In genomic region chr15:68275165-68275746, GRCh38 we compare ENCODE assay signal across 14 cellular contexts. TPM values are rescaled to one million over a fixed set of nuclear protein-coding genes. Genes with fewer than 3 reads are reported as not detected.
DNase-seq lines count a peak whose midpoint lies in the region; ATAC-seq and TF ChIP-seq lines count a peak whose summit lies in the region.
"Had no signal": no experiment of that assay in that cellular context is flagged by ENCODE, and none has a peak within 500 bp of the region (broad histone marks: within the 10 kb centered on the region; RNA-seq: fewer than 3 reads in every experiment).

No MANE protein-coding gene starts in this region.

- H3K27me3 Mint-ChIP-seq in stimulated activated naive CD8-positive, alpha-beta T cell treated with anti-CD3 and anti-CD28 coated beads, Interleukin-15, Interleukin-2, amounts not matched to agents 100 ng/mL and 50 ng/mL, for 24 hours = no peaks in the 10 kb centered on the region
- H3K27me3 Mint-ChIP-seq in stimulated activated naive CD8-positive, alpha-beta T cell treated with anti-CD3 and anti-CD28 coated beads, Interleukin-15, amount 100 ng/mL, for 72 hours = no peaks in the 10 kb centered on the region
- H3K27me3 Mint-ChIP-seq in naive thymus-derived CD4-positive, alpha-beta T cell = peaks cover 0 to 6% (median 0%) of the 10 kb centered on the region in 5 donors

- CTCF ChIA-PET in naive thymus-derived CD4-positive, alpha-beta T cell (lab: Charles Lee) = interaction anchor here (0.6 to 1.6 kb wide), 2 partner anchors 11 to 22 kb away, joined by 3 to 8 read pairs; no protein-coding TSS in a partner anchor

- H3K27me3 ChIP-seq in dorsolateral prefrontal cortex = no peaks in the 10 kb centered on the region
- no peaks in the 10 kb centered on the region for H3K27me3 ChIP-seq in naive thymus-derived CD4-positive, alpha-beta T cell (ENCODE audit: control insufficient read depth in 2 of 2, insufficient read depth in 2 of 2, low read length in 2 of 2)
- no peaks in the 10 kb centered on the region for H3K27me3 ChIP-seq in aorta (ENCODE audit: control insufficient read depth in 1 of 2, insufficient read depth in 2 of 2, low read length in 1 of 2)
- H3K27me3 ChIP-seq in SJCRH30 = no peaks in the 10 kb centered on the region
- H3K27me3 ChIP-seq: BLaER1, body of pancreas had no signal

- no peak overlapping the region for H3K4me3 Mint-ChIP-seq in stimulated activated naive CD8-positive, alpha-beta T cell treated with anti-CD3 and anti-CD28 coated beads, Interleukin-15, Interleukin-2, amounts not matched to agents 100 ng/mL and 50 ng/mL, for 24 hours
- H3K4me3 Mint-ChIP-seq in stimulated activated naive CD8-positive, alpha-beta T cell treated with anti-CD3 and anti-CD28 coated beads, Interleukin-15, amount 100 ng/mL, for 72 hours = no peak overlapping the region
- peak overlapping the region in 4 of 10 donors; percentile 6 to 97 (median 68) for H3K4me3 Mint-ChIP-seq in naive thymus-derived CD4-positive, alpha-beta T cell

- no peak for ATAC-seq in stimulated activated naive CD8-positive, alpha-beta T cell treated with anti-CD3 and anti-CD28 coated beads, Interleukin-15, amount 100 ng/mL, for 72 hours
- no peak for ATAC-seq in naive thymus-derived CD4-positive, alpha-beta T cell
- ATAC-seq in aorta (ENCODE audit: low FRiP score) (no peak), HG02610 (IDR thresholded peaks at IDR 0.05; ENCODE audit: unreplicated experiment) (no peak), HG02763 (IDR thresholded peaks at IDR 0.05; ENCODE audit: unreplicated experiment) (no peak)
- ATAC-seq: body of pancreas had no signal

- H3K27ac ChIP-seq in dorsolateral prefrontal cortex (peak overlapping the region in 55 of 59 donors; percentile 36 to 100 (median 99)), aorta (ENCODE audit: low read depth in 1 of 2, low read length in 2 of 2) (peak overlapping the region; percentile 21 to 32), SJCRH30 (no peak overlapping the region)
- H3K27ac ChIP-seq in naive thymus-derived CD4-positive, alpha-beta T cell (ENCODE audit: low read depth, low read length) = no peak overlapping the region
- H3K27ac ChIP-seq: BLaER1 had no signal

- H3K36me3 ChIP-seq in naive thymus-derived CD4-positive, alpha-beta T cell (ENCODE audit: control insufficient read depth in 2 of 3, insufficient read depth in 3 of 3, low read length in 3 of 3) = peaks cover 0 to 4% (median 0%) of the 10 kb centered on the region in 3 experiments
- H3K36me3 ChIP-seq in aorta (ENCODE audit: control insufficient read depth in 1 of 2, insufficient read depth in 2 of 2, low read length in 1 of 2) (no peaks in the 10 kb centered on the region), SJCRH30 (no peaks in the 10 kb centered on the region)

- H3K4me1 ChIP-seq in naive thymus-derived CD4-positive, alpha-beta T cell (ENCODE audit: control insufficient read depth in 2 of 2, insufficient read depth in 2 of 2, low read length in 2 of 2) = peaks cover 17 to 20% of the 10 kb centered on the region in 2 donors
- H3K4me1 ChIP-seq in aorta (ENCODE audit: control insufficient read depth in 1 of 2, insufficient read depth in 2 of 2, low read length in 2 of 2) = peaks cover 9 to 10% of the 10 kb centered on the region in 2 donors
- peaks cover 3% of the 10 kb centered on the region for H3K4me1 ChIP-seq in SJCRH30

- H3K9me3 ChIP-seq in naive thymus-derived CD4-positive, alpha-beta T cell (ENCODE audit: control insufficient read depth in 2 of 3, low read length in 3 of 3) = no peaks in the 10 kb centered on the region
- no peaks in the 10 kb centered on the region for H3K9me3 ChIP-seq in aorta (ENCODE audit: control insufficient read depth, low read length)
- H3K9me3 ChIP-seq in SJCRH30 (replicated peaks) = no peaks in the 10 kb centered on the region
- H3K9me3 ChIP-seq: BLaER1, body of pancreas had no signal

- no peak for TF ChIP-seq CTCF in dorsolateral prefrontal cortex (IDR thresholded peaks at IDR 0.05 in 54 of 56, conservative IDR thresholded peaks at IDR 0.05 in 2 of 56; ENCODE audit: low read depth in 1 of 56, partially characterized antibody in 56 of 56)

- no peak for DNase-seq in stimulated activated naive CD8-positive, alpha-beta T cell treated with anti-CD3 and anti-CD28 coated beads, Interleukin-15, amount 100 ng/mL, for 72 hours
- DNase-seq in dorsolateral prefrontal cortex = no peak
- no peak for DNase-seq in naive thymus-derived CD4-positive, alpha-beta T cell
- DNase-seq in aorta = no peak
- no peak for DNase-seq in SJCRH30
- DNase-seq: H9; kidney glomerular epithelial cell; NK-92 treated with Interleukin-12 subunit alpha and Interleukin-12 subunit beta, amount 100 ng/mL, for 24 hours had no signal

- intact Hi-C loops in dorsolateral prefrontal cortex (cut with DNase I) = loop anchor here (5.0 to 10.0 kb wide), 2 partner anchors 730 to 733 kb away; partner anchors contain the start of gene MAP2K5 (in 2 of the 2)
- intact Hi-C loops in naive thymus-derived CD4-positive, alpha-beta T cell (cut with micrococcal nuclease) = loop anchor here (5.0 to 10.0 kb wide), 6 partner anchors 542 to 1822 kb away; partner anchors contain the start of genes KIF23 (in 2 of the 2), ANP32A (in 1 of the 2), MAP2K5 (in 1 of the 2) and RPL4 (in 1 of the 2)
- intact Hi-C loops in aorta (cut with DNase I) = no loop called here

- 61 to 70% methylated on average over 3 of the region's 3 CpGs for WGBS in aorta, 2 donors

- peaks cover 13% of the 10 kb centered on the region for H3K36me3 Mint-ChIP-seq in stimulated activated naive CD8-positive, alpha-beta T cell treated with anti-CD3 and anti-CD28 coated beads, Interleukin-15, Interleukin-2, amounts not matched to agents 100 ng/mL and 50 ng/mL, for 24 hours (ENCODE audit: low read depth)
- peaks cover 0 to 12% (median 4%) of the 10 kb centered on the region in 5 donors for H3K36me3 Mint-ChIP-seq in naive thymus-derived CD4-positive, alpha-beta T cell

- H3K27ac Mint-ChIP-seq in stimulated activated naive CD8-positive, alpha-beta T cell treated with anti-CD3 and anti-CD28 coated beads, Interleukin-15, Interleukin-2, amounts not matched to agents 100 ng/mL and 50 ng/mL, for 24 hours = peak overlapping the region; percentile 18
- no peak overlapping the region for H3K27ac Mint-ChIP-seq in stimulated activated naive CD8-positive, alpha-beta T cell treated with anti-CD3 and anti-CD28 coated beads, Interleukin-15, amount 100 ng/mL, for 72 hours
- H3K27ac Mint-ChIP-seq in naive thymus-derived CD4-positive, alpha-beta T cell = peak overlapping the region in 5 of 9 donors; percentile 35 to 99 (median 89)
- H3K27ac Mint-ChIP-seq: H9 had no signal

- no peak overlapping the region for H3K4me3 ChIP-seq in dorsolateral prefrontal cortex
- H3K4me3 ChIP-seq in naive thymus-derived CD4-positive, alpha-beta T cell (ENCODE audit: low read length) = no peak overlapping the region
- no peak overlapping the region for H3K4me3 ChIP-seq in aorta (ENCODE audit: low read length in 2 of 2)
- no peak overlapping the region for H3K4me3 ChIP-seq in SJCRH30
- H3K4me3 ChIP-seq: BLaER1, body of pancreas, smooth muscle cell had no signal

- H3K9me3 Mint-ChIP-seq in stimulated activated naive CD8-positive, alpha-beta T cell treated with anti-CD3 and anti-CD28 coated beads, Interleukin-15, Interleukin-2, amounts not matched to agents 100 ng/mL and 50 ng/mL, for 24 hours = no peaks in the 10 kb centered on the region
- no peaks in the 10 kb centered on the region for H3K9me3 Mint-ChIP-seq in stimulated activated naive CD8-positive, alpha-beta T cell treated with anti-CD3 and anti-CD28 coated beads, Interleukin-15, amount 100 ng/mL, for 72 hours
- peaks cover 0 to 4% (median 0%) of the 10 kb centered on the region in 11 donors for H3K9me3 Mint-ChIP-seq in naive thymus-derived CD4-positive, alpha-beta T cell
- H3K9me3 Mint-ChIP-seq: H9 had no signal

- peaks cover 45% of the 10 kb centered on the region for H3K4me1 Mint-ChIP-seq in stimulated activated naive CD8-positive, alpha-beta T cell treated with anti-CD3 and anti-CD28 coated beads, Interleukin-15, Interleukin-2, amounts not matched to agents 100 ng/mL and 50 ng/mL, for 24 hours (ENCODE audit: low read depth)
- peaks cover 21% of the 10 kb centered on the region for H3K4me1 Mint-ChIP-seq in stimulated activated naive CD8-positive, alpha-beta T cell treated with anti-CD3 and anti-CD28 coated beads, Interleukin-15, amount 100 ng/mL, for 72 hours
- peaks cover 24 to 38% (median 33%) of the 10 kb centered on the region in 7 donors for H3K4me1 Mint-ChIP-seq in naive thymus-derived CD4-positive, alpha-beta T cell

- POLR2A ChIA-PET in naive thymus-derived CD4-positive, alpha-beta T cell (lab: Charles Lee) = interaction anchor here (0.9 to 4.7 kb wide), 2 partner anchors 17 to 434 kb away, joined by 5 to 66 read pairs; no protein-coding TSS in a partner anchor

RNA-seq across cellular contexts. Expression of gene FEM1B, which starts 2.3 kb away (rescaled TPM):
- total RNA-seq in dorsolateral prefrontal cortex (100 to 1,000 TPM in 62 of 120 experiments, 10 to 100 TPM in 58; 63.2 to 136 (median 101) TPM), aorta (10 to 100 TPM; 76.0 to 96.3 TPM)
- total RNA-seq in naive thymus-derived CD4-positive, alpha-beta T cell = 10 to 100 TPM; 56.5 to 73.2 (median 62.0) TPM
- polyA plus RNA-seq in naive thymus-derived CD4-positive, alpha-beta T cell = 10 to 100 TPM; 12.0 to 12.7 TPM
- polyA plus RNA-seq in aorta = 10 to 100 TPM; 11.3 to 14.2 TPM
- 63.3 and 67.0 TPM in 2 replicates for total RNA-seq in SJCRH30 (2014; rRNA removed; shearing (Covaris generic))

RNA-seq across cellular contexts. Expression of gene CLN6, which starts 45.7 kb away (rescaled TPM):
- total RNA-seq in dorsolateral prefrontal cortex (10 to 100 TPM; 18.4 to 49.4 (median 29.8) TPM), aorta (10 to 100 TPM; 11.3 to 16.8 TPM)
- 10 to 100 TPM; 15.0 to 66.6 (median 19.0) TPM for total RNA-seq in naive thymus-derived CD4-positive, alpha-beta T cell
- polyA plus RNA-seq in naive thymus-derived CD4-positive, alpha-beta T cell = 1 to 10 TPM; 2.8 to 3.9 TPM
- polyA plus RNA-seq in aorta = 1 to 10 TPM; 5.3 to 8.2 TPM
- 62.2 and 82.7 TPM in 2 replicates for total RNA-seq in SJCRH30 (2014; rRNA removed; shearing (Covaris generic))

Comparison
In these comparisons a context has a peak if more than half of its experiments do, and no peak if none do; other contexts are left out.
1. H3K27ac Mint-ChIP-seq: peak in stimulated activated naive CD8-positive, alpha-beta T cell treated with anti-CD3 and anti-CD28 coated beads, Interleukin-15, Interleukin-2, amounts not matched to agents 100 ng/mL and 50 ng/mL, for 24 hours (single experiment) and naive thymus-derived CD4-positive, alpha-beta T cell (5 of 9); none in stimulated activated naive CD8-positive, alpha-beta T cell treated with anti-CD3 and anti-CD28 coated beads, Interleukin-15, amount 100 ng/mL, for 72 hours (0 of 2).
2. H3K27ac ChIP-seq: peak in dorsolateral prefrontal cortex (55 of 59) and aorta (2 of 2); none in naive thymus-derived CD4-positive, alpha-beta T cell (single experiment) and SJCRH30 (single experiment).
3. intact Hi-C loops: an anchor here in dorsolateral prefrontal cortex (5.0 to 10.0 kb wide) and naive thymus-derived CD4-positive, alpha-beta T cell (5.0 to 10.0 kb wide); none called in aorta.